Comparison of ENCODE assay signal across 9 cellular contexts in the genomic region with DNA sequence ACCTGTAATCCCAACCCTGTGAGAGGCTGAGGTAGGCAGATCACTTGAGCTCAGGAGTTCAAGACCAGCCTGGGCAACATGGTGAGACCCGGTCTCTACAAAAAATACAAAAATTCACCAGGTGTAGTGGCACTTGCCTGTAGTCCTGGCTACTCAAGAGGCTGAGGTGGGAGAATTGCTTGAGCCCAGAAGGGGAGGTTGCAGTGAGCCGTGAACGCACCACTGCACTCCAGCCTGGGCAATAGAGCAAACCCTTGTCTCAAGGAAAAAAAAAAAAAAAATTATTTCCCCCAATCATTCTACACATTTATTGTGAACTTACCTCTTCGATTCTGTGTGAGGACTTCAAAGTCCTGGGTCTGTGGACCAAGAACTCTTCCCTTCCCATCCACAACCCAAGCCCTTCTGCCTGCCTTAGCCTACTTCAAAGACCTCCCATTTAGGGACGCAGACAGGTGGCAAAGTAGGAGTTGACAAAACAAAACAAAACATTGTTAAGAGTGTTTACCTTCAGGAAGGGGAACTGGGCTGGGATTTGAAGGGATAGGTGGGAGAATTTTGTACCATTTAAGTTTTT. TPM values are rescaled to one million over a fixed set of nuclear protein-coding genes. Genes with fewer than 3 reads are reported as not detected.
DNase-seq lines count a peak whose midpoint lies in the region; ATAC-seq and TF ChIP-seq lines count a peak whose summit lies in the region.
"Had no signal": no experiment of that assay in that cellular context is flagged by ENCODE, and none has a peak within 500 bp of the region (broad histone marks: within the 10 kb centered on the region; RNA-seq: fewer than 3 reads in every experiment).

No MANE protein-coding gene starts in this region.

- peak overlapping the region in 3 of 5 donors; percentile 28 to 75 (median 61) for H3K27ac ChIP-seq in adrenal gland

- H3K27me3 ChIP-seq in adrenal gland, result no peaks in the 10 kb centered on the region

- intact Hi-C loops in adrenal gland (cut with DNase I), result loop anchor here in 1 of 2 donors (5.0 to 10.0 kb wide), 2 partner anchors 38 to 45 kb away; no protein-coding TSS in a partner anchor

- no peak overlapping the region for H3K4me3 ChIP-seq in adrenal gland

- ATAC-seq in stimulated activated naive B cell treated with anti-CD40 and anti-IgM and Interleukin-4, amounts not matched to agents 10 μg/mL and 1 μg/mL and 100 μg/mL, for 72 hours (replicated peaks), result no peak
- ATAC-seq in activated naive CD4-positive, alpha-beta T cell treated with anti-CD3 and anti-CD28 coated beads, Interleukin-2, amount 50 U/mL, for 72 hours, result no peak
- ATAC-seq in GM19467 (IDR thresholded peaks at IDR 0.05; ENCODE audit: unreplicated experiment), result no peak
- ATAC-seq in GM21360 (IDR thresholded peaks at IDR 0.05; ENCODE audit: unreplicated experiment), result no peak

- peaks cover 75% of the 10 kb centered on the region for H3K4me1 Mint-ChIP-seq in HFFc6 (ENCODE audit: low read depth)
- H3K4me1 Mint-ChIP-seq in stimulated activated naive B cell treated with anti-CD40 and anti-IgM and Interleukin-4, amounts not matched to agents 10 μg/mL and 1 μg/mL and 100 μg/mL, for 72 hours, result peaks cover 30 to 37% of the 10 kb centered on the region in 2 donors

- peak overlapping the region; percentile 86 for H3K4me3 Mint-ChIP-seq in HFFc6
- H3K4me3 Mint-ChIP-seq in stimulated activated naive B cell treated with anti-CD40 and anti-IgM and Interleukin-4, amounts not matched to agents 10 μg/mL and 1 μg/mL and 100 μg/mL, for 72 hours, result no peak overlapping the region

- no peak for TF ChIP-seq CTCF in HFFc6 (IDR thresholded peaks at IDR 0.05)
- TF ChIP-seq CTCF in adrenal gland (IDR thresholded peaks at IDR 0.05), result no peak

- H3K27ac Mint-ChIP-seq in HFFc6, result peak overlapping the region; percentile 100
- peak overlapping the region; percentile 62 for H3K27ac Mint-ChIP-seq in stimulated activated naive B cell treated with anti-CD40 and anti-IgM and Interleukin-4, amounts not matched to agents 10 μg/mL and 1 μg/mL and 100 μg/mL, for 72 hours
- no peak overlapping the region for H3K27ac Mint-ChIP-seq in activated naive CD4-positive, alpha-beta T cell treated with anti-CD3 and anti-CD28 coated beads, Interleukin-2, amount 50 U/mL, for 72 hours

- H3K4me1 ChIP-seq in adrenal gland (replicated peaks in 1 of 2), result peaks cover 3 to 21% of the 10 kb centered on the region in 2 donors

- H3K27me3 Mint-ChIP-seq in HFFc6 (ENCODE audit: insufficient read depth), result peaks cover 11% of the 10 kb centered on the region
- H3K27me3 Mint-ChIP-seq in stimulated activated naive B cell treated with anti-CD40 and anti-IgM and Interleukin-4, amounts not matched to agents 10 μg/mL and 1 μg/mL and 100 μg/mL, for 72 hours, result no peaks in the 10 kb centered on the region

- H3K36me3 Mint-ChIP-seq in HFFc6 (ENCODE audit: low read depth), result peaks cover 2% of the 10 kb centered on the region
- peaks cover 1 to 3% of the 10 kb centered on the region in 2 donors for H3K36me3 Mint-ChIP-seq in stimulated activated naive B cell treated with anti-CD40 and anti-IgM and Interleukin-4, amounts not matched to agents 10 μg/mL and 1 μg/mL and 100 μg/mL, for 72 hours
- peaks cover 3% of the 10 kb centered on the region in 2 donors for H3K36me3 Mint-ChIP-seq in activated naive CD4-positive, alpha-beta T cell treated with anti-CD3 and anti-CD28 coated beads, Interleukin-2, amount 50 U/mL, for 72 hours

- H3K9me3 Mint-ChIP-seq in HFFc6, result no peaks in the 10 kb centered on the region
- no peaks in the 10 kb centered on the region for H3K9me3 Mint-ChIP-seq in stimulated activated naive B cell treated with anti-CD40 and anti-IgM and Interleukin-4, amounts not matched to agents 10 μg/mL and 1 μg/mL and 100 μg/mL, for 72 hours
- H3K9me3 Mint-ChIP-seq in activated naive CD4-positive, alpha-beta T cell treated with anti-CD3 and anti-CD28 coated beads, Interleukin-2, amount 50 U/mL, for 72 hours, result no peaks in the 10 kb centered on the region

- 91 to 98% (median 94%) methylated on average over 5 of the region's 5 CpGs for whole genome bisulfite sequencing in adrenal gland, 4 donors

- no peak for TF ChIP-seq POLR2A in adrenal gland (IDR thresholded peaks at IDR 0.05)

- no peaks in the 10 kb centered on the region for H3K9me3 ChIP-seq in adrenal gland (replicated peaks in 1 of 3)

- no peaks in the 10 kb centered on the region for H3K36me3 ChIP-seq in adrenal gland (replicated peaks in 1 of 2)

- DNase-seq in HFFc6, result no peak
- no peak for DNase-seq in adrenal gland
- peak; percentile 48 for DNase-seq in left kidney (ENCODE audit: low read depth, low spot score)
- DNase-seq in stimulated activated naive B cell treated with anti-CD40 and anti-IgM and Interleukin-4, amounts not matched to agents 10 μg/mL and 1 μg/mL and 100 μg/mL, for 72 hours, result no peak
- no peak for DNase-seq in RKO (ENCODE audit: low spot score)
- no peak for DNase-seq in activated naive CD4-positive, alpha-beta T cell treated with anti-CD3 and anti-CD28 coated beads, Interleukin-2, amount 50 U/mL, for 72 hours (ENCODE audit: low spot score in 2 of 2)
- DNase-seq: activated T-cell treated with anti-CD3 and anti-CD28 coated beads, Interleukin-2, amount 50 U/mL, for 48 hours had no signal

RNA-seq across cellular contexts. Expression of gene WEE1, which starts 3.8 kb away (rescaled TPM):
- total RNA-seq in HFFc6 (2021; fragmentation: NEBNext Ultra II Directional; extraction: Animal tissue kit (Norgen Biotek cat#: 25700)), result 10 to 100 TPM; 28.3 to 45.6 (median 39.4) TPM
- total RNA-seq in adrenal gland, result 10 to 100 TPM in 4 of 8 donors, 1 to 10 TPM in 4; 3.3 to 11.3 (median 9.0) TPM
- 10 to 100 TPM in 1 of 3 donors, 1 to 10 TPM in 2; 4.7 to 10.3 (median 4.7) TPM for polyA plus RNA-seq in adrenal gland
- total RNA-seq in activated naive CD4-positive, alpha-beta T cell treated with anti-CD3 and anti-CD28 coated beads, Interleukin-2, amount 50 U/mL, for 72 hours, result 10 to 100 TPM; 39.8 to 52.3 TPM

Comparison
In these comparisons a context has a peak if more than half of its experiments do, and no peak if none do; other contexts are left out.
1. H3K27ac Mint-ChIP-seq: peak in HFFc6 (single experiment) and stimulated activated naive B cell treated with anti-CD40 and anti-IgM and Interleukin-4, amounts not matched to agents 10 μg/mL and 1 μg/mL and 100 μg/mL, for 72 hours (single experiment); none in activated naive CD4-positive, alpha-beta T cell treated with anti-CD3 and anti-CD28 coated beads, Interleukin-2, amount 50 U/mL, for 72 hours (0 of 2).